In the genomic region with DNA sequence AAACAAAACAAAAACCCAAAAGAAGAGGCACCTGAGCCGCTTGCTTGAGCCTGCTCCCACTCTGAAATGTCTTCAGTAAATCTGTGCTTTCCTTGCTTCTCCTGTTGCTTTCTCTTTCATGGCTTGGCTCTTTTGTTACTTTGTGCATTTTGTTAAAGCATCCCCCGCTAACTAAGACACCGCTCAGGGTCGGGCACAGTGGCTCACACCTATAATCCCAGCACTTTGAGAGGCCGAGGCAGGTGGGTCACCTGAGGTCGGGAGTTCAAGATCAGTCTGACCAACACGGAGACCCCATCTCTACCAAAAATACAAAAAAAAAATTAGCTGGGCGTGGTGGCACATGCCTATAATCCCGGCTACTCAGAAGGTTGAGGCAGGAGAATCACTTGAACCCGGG, we compare ENCODE assay signal across 9 cellular contexts. TPM values are rescaled to one million over a fixed set of nuclear protein-coding genes. Genes with fewer than 3 reads are reported as not detected.
DNase-seq lines count a peak whose midpoint lies in the region; ATAC-seq, FAIRE-seq and TF ChIP-seq lines count a peak whose summit lies in the region.
"Not testable (repeated sequence)": the region's sequence is repeated elsewhere in the genome, so short reads cannot be mapped to it uniquely, and the experiment has no call there.
"Had no signal": no experiment of that assay in that cellular context is flagged by ENCODE, and none has a peak within 500 bp of the region (broad histone marks: within the 10 kb centered on the region; RNA-seq: fewer than 3 reads in every experiment).

No MANE protein-coding gene starts in this region.

- peak overlapping the region; percentile 85 for H3K4me2 ChIP-seq in PC-3 (ENCODE audit: low read length)

- BruUV-seq in PC-3 (replicated peaks; lab: Mats Ljungman, UMichigan), result TSS peak; percentile 86

- not testable (repeated sequence) for H3K36me3 ChIP-seq in HEK293 (ENCODE audit: control insufficient read depth in 2 of 2, insufficient read depth in 1 of 2, low read length in 2 of 2); PC-3 (ENCODE audit: low read depth, low read length); bronchial epithelial cell (ENCODE audit: control insufficient read depth, insufficient read depth, low read length); esophagus squamous epithelium; pancreas

- H3K36me3 Mint-ChIP-seq in mesothelial cell of epicardium, type B pancreatic cell: not testable (repeated sequence)

- H3K27ac ChIP-seq in HEK293 (ENCODE audit: extremely low read depth, low read depth, low read length), result not testable (repeated sequence)
- H3K27ac ChIP-seq in PC-3 (ENCODE audit: low read length) (peak overlapping the region; percentile 94), esophagus squamous epithelium (peak overlapping the region; percentile 58 to 91 (median 82)), pancreas (peak overlapping the region; percentile 61 to 80 (median 78))

- H3K4me1 Mint-ChIP-seq in mesothelial cell of epicardium (peaks cover 18% of the 10 kb centered on the region), type B pancreatic cell (ENCODE audit: unreplicated experiment) (peaks cover 18% of the 10 kb centered on the region)

- H4K20me1 ChIP-seq in PC-3 (ENCODE audit: low read length), result not testable (repeated sequence)

- not testable (repeated sequence) for H3K4me3 Mint-ChIP-seq in mesothelial cell of epicardium
- H3K4me3 Mint-ChIP-seq in type B pancreatic cell, result peak overlapping the region; percentile 88

- H3F3A ChIP-seq in PC-3 (ENCODE audit: low read length, unreplicated experiment), result not testable (repeated sequence)

- not testable (repeated sequence) for FAIRE-seq in bronchial epithelial cell (lab: Jason Lieb, UNC); pancreas (lab: Jason Lieb, UNC)

- not testable (repeated sequence) for ATAC-seq in PC-3, pancreas

- DNase-seq in Caki2 (ENCODE audit: low read depth) (peak; percentile 77), pancreas (peak in 1 of 6 donors; percentile 6)
- not testable (repeated sequence) for DNase-seq in PC-3; bronchial epithelial cell (ENCODE audit: low read depth); esophagus squamous epithelium (lab: John Stamatoyannopoulos, UW); mesothelial cell of epicardium (ENCODE audit: low spot score in 2 of 2, unreplicated experiment in 2 of 2); type B pancreatic cell (ENCODE audit: extremely low spot score, unreplicated experiment)

- H3K27ac Mint-ChIP-seq in mesothelial cell of epicardium (peak overlapping the region; percentile 100), type B pancreatic cell (peak overlapping the region; percentile 100)

- intact Hi-C loops in PC-3 (cut with micrococcal nuclease), result loop anchor here (1.0 kb wide), 1 partner anchor 51 kb away; no protein-coding TSS in a partner anchor
- intact Hi-C loops in esophagus squamous epithelium (cut with DNase I); pancreas (cut with DNase I): not testable (repeated sequence)

- peak overlapping the region; percentile 59 for H2AFZ ChIP-seq in PC-3 (ENCODE audit: low read length)

- WGBS in esophagus squamous epithelium, 2 donors, result 37 to 60% methylated on average over 8 to 10 of the region's 10 CpGs
- WGBS in pancreas, 2 donors, result 62 to 64% methylated on average over 10 of the region's 10 CpGs

- CTCF ChIA-PET in HEK293 (lab: Yijun Ruan, JAX); PC-3 (lab: Charles Lee): not testable (repeated sequence)

- in situ Hi-C loops in Caki2 (cut with HindIII; ENCODE audit: low pct_unique_long_range_greater_than_20kb, low sequenced_read_pairs), result not testable (repeated sequence)

- not testable (repeated sequence) for TF ChIP-seq POLR2A in esophagus squamous epithelium (IDR thresholded peaks at IDR 0.05)

- H3K4me1 ChIP-seq in HEK293 (ENCODE audit: control insufficient read depth, insufficient read depth, low read length), result not testable (repeated sequence)
- H3K4me1 ChIP-seq in PC-3 (ENCODE audit: insufficient read depth, low read length) (peaks cover 28% of the 10 kb centered on the region), esophagus squamous epithelium (peaks cover 0 to 27% (median 4%) of the 10 kb centered on the region in 3 donors), pancreas (peaks cover 0 to 11% (median 8%) of the 10 kb centered on the region in 3 donors)

- not testable (repeated sequence) for H3K9me3 ChIP-seq in HEK293 (ENCODE audit: control insufficient read depth, insufficient read depth, low read depth, low read length); PC-3 (ENCODE audit: low read length); esophagus squamous epithelium; pancreas

- not testable (repeated sequence) for H3K27me3 Mint-ChIP-seq in mesothelial cell of epicardium (ENCODE audit: low read depth); type B pancreatic cell

- not testable (repeated sequence) for TF ChIP-seq CTCF in HEK293 (tag by site-specific recombination; IDR thresholded peaks at IDR 0.05); PC-3 (conservative IDR thresholded peaks at IDR 0.05; ENCODE audit: low read depth, low read length); bronchial epithelial cell (IDR thresholded peaks at IDR 0.05; ENCODE audit: insufficient read depth, low read length, severe bottlenecking); esophagus squamous epithelium (IDR thresholded peaks at IDR 0.05); mesothelial cell of epicardium (IDR thresholded peaks at IDR 0.05; ENCODE audit: unreplicated experiment); pancreas (IDR thresholded peaks at IDR 0.05); type B pancreatic cell (conservative IDR thresholded peaks at IDR 0.05)

- not testable (repeated sequence) for H3K4me3 ChIP-seq in HEK293 (ENCODE audit: low read depth, low read length); pancreas
- peak overlapping the region; percentile 56 for H3K4me3 ChIP-seq in PC-3 (ENCODE audit: low read length)
- H3K4me3 ChIP-seq in bronchial epithelial cell (ENCODE audit: low read depth, low read length), result peak overlapping the region; percentile 27
- H3K4me3 ChIP-seq in esophagus squamous epithelium, result peak overlapping the region; percentile 11 to 44 (median 28)

- not testable (repeated sequence) for H3K9me2 ChIP-seq in PC-3 (replicated peaks; ENCODE audit: low read length)

- H3K27me3 ChIP-seq in PC-3 (ENCODE audit: low read length); bronchial epithelial cell (ENCODE audit: control insufficient read depth, insufficient read depth, low read length); esophagus squamous epithelium; pancreas: not testable (repeated sequence)

- H3K79me2 ChIP-seq in PC-3 (ENCODE audit: low read length), result not testable (repeated sequence)

- POLR2A ChIA-PET in HEK293 (lab: Yijun Ruan, JAX); PC-3 (lab: Charles Lee; ENCODE audit: unreplicated experiment): not testable (repeated sequence)

- H3K9me3 Mint-ChIP-seq in mesothelial cell of epicardium, type B pancreatic cell: not testable (repeated sequence)

- H3K9ac ChIP-seq in PC-3 (ENCODE audit: low read length), result peak overlapping the region; percentile 65

TF ChIP-seq in HEK293, 187 proteins besides CTCF, POLR2A, EP300 and RAD21:
- 0 out of 2 replicates have a peak, but pooled peaks have one; percentile 39 for TF ChIP-seq PRDM1 (tag by site-specific recombination; IDR thresholded peaks at IDR 0.05)

RNA-seq across cellular contexts. Expression of gene PDXK, which starts 7.2 kb away (rescaled TPM):
- 736 and 833 TPM in 2 replicates for total RNA-seq in Caki2 (2014; rRNA removed; shearing (Covaris generic); ENCODE audit: low replicate concordance)
- total RNA-seq in PC-3 (2014; rRNA removed) (423 and 464 TPM in 2 replicates), bronchial epithelial cell (535 and 591 TPM in 2 replicates), esophagus squamous epithelium (100 to 1,000 TPM in 2 of 4 donors, 10 to 100 TPM in 2; 42.9 to 114 (median 82.0) TPM), mesothelial cell of epicardium (79.6 to 86.2 TPM (median 81.1 TPM) in 3 replicates), pancreas (100 to 1,000 TPM in 1 of 6 donors, 10 to 100 TPM in 5; 63.2 to 100 (median 65.8) TPM), type B pancreatic cell (ENCODE audit: low replicate concordance) (94.4 and 160 TPM in 2 replicates)
- 10 to 100 TPM; 65.7 to 66.0 TPM for polyA plus RNA-seq in pancreas

RNA-seq across cellular contexts. Expression of gene RRP1B, which starts 52.4 kb away (rescaled TPM):
- total RNA-seq in Caki2 (2014; rRNA removed; shearing (Covaris generic); ENCODE audit: low replicate concordance), result 23.5 and 28.8 TPM in 2 replicates
- total RNA-seq in PC-3 (2014; rRNA removed) (44.2 and 53.0 TPM in 2 replicates), bronchial epithelial cell (25.3 and 31.1 TPM in 2 replicates), esophagus squamous epithelium (10 to 100 TPM; 13.3 to 23.4 (median 22.5) TPM), mesothelial cell of epicardium (34.6 to 35.3 TPM (median 35.2 TPM) in 3 replicates), pancreas (10 to 100 TPM in 3 of 6 donors, 1 to 10 TPM in 3; 7.2 to 13.3 (median 9.7) TPM), type B pancreatic cell (ENCODE audit: low replicate concordance) (27.7 and 43.3 TPM in 2 replicates)
- 1 to 10 TPM; 4.4 to 5.4 TPM for polyA plus RNA-seq in pancreas

RNA-seq across cellular contexts. Expression of gene HSF2BP, which starts 52.4 kb away (rescaled TPM):
- 1.7 and 12.9 TPM in 2 replicates for total RNA-seq in Caki2 (2014; rRNA removed; shearing (Covaris generic); ENCODE audit: low replicate concordance)
- total RNA-seq in PC-3 (2014; rRNA removed), result 1.2 and 2.4 TPM in 2 replicates
- 5.8 and 6.6 TPM in 2 replicates for total RNA-seq in bronchial epithelial cell
- total RNA-seq in esophagus squamous epithelium, result 1 to 10 TPM in 1 of 4 donors, under 1 TPM in 2, not detected in 1; 0.35 to 1.1 (median 0.76) TPM
- total RNA-seq in mesothelial cell of epicardium, result 3.8 to 5.1 TPM (median 5.0 TPM) in 3 replicates
- under 1 TPM; 0.14 to 0.32 (median 0.24) TPM for total RNA-seq in pancreas
- under 1 TPM; 0.11 to 0.14 TPM for polyA plus RNA-seq in pancreas
- total RNA-seq in type B pancreatic cell (ENCODE audit: low replicate concordance), result 1.1 and 1.3 TPM in 2 replicates
- polyA plus RNA-seq: aorta had no signal
